14 cellular contexts compared by ENCODE assay signal in the genomic region with DNA sequence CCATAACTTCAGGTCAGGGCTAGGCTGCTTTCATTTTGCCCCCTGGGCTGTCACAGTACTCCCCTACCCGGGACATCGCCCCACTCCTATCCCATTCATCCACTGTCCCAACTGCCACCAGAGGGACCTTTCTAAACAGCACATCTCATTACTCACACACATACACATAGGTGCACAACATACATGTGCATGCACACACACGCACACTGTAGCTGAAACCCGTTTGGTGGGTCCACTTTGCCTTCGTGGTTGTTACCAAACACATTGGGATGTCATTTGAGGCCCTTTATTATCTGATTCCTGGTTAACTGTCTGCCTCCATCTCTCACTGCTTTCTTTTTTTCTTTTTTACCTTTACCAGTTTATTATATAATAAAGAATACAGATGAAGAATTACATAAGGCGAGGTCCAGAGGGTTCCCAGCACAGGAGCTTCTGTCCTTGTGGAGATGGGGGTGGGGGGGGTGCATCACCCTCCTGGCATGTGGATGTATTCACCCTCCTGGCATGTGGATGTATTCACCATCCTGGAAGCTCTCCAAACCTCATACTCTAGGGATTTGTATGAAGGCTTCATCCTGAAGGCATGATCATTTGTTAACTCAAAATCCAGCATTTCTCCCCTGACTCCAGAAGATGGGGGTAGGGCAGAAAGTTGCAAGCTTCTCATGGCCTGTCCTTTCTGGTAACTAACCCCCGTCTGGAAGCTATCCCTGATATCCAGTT.
DNase-seq lines count a peak whose midpoint lies in the region.
"Had no signal": no experiment of that assay in that cellular context is flagged by ENCODE, and none has a peak within 500 bp of the region (broad histone marks: within the 10 kb centered on the region; RNA-seq: fewer than 3 reads in every experiment).

No MANE protein-coding gene starts in this region.

- H3K36me3 ChIP-seq in neuronal stem cell (replicated peaks in 1 of 2; ENCODE audit: control insufficient read depth in 2 of 2, insufficient read depth in 2 of 2, low read length in 2 of 2): no peaks in the 10 kb centered on the region

- H2BK120ac ChIP-seq in neuronal stem cell (ENCODE audit: low read depth, low read length): no peak overlapping the region

- H3K4me3 ChIP-seq in neuronal stem cell (ENCODE audit: low read length in 2 of 2): no peak overlapping the region
- H3K4me3 ChIP-seq: PC-9 had no signal

- intact Hi-C loops in activated T-helper 2 cell treated with anti-CD3 and anti-CD28 coated beads, Interferon-gamma antibody, Interleukin-2, Interleukin-4, amounts not matched to agents 10 μg/mL and 5 μg/mL and 100 μg/mL, durations not matched to agents 14 hours and 24 hours and 36 hours (cut with micrococcal nuclease): no loop called here

- no peak overlapping the region for H3K4me2 ChIP-seq in neuronal stem cell (ENCODE audit: insufficient read depth, low read length, poor library complexity, severe bottlenecking)
- H3K4me2 ChIP-seq: PC-9 had no signal

- H3K36me3 Mint-ChIP-seq in activated T-helper 2 cell treated with anti-CD3 and anti-CD28 coated beads, Interferon-gamma antibody, Interleukin-2, Interleukin-4, amounts not matched to agents 10 μg/mL and 5 μg/mL and 100 μg/mL, durations not matched to agents 14 hours and 24 hours and 36 hours (ENCODE audit: low read depth): no peaks in the 10 kb centered on the region
- H3K36me3 Mint-ChIP-seq in activated naive CD8-positive, alpha-beta T cell treated with anti-CD3 and anti-CD28 coated beads for 36 hours: peaks cover 2% of the 10 kb centered on the region

- H3K27ac Mint-ChIP-seq in activated T-helper 2 cell treated with anti-CD3 and anti-CD28 coated beads, Interferon-gamma antibody, Interleukin-2, Interleukin-4, amounts not matched to agents 10 μg/mL and 5 μg/mL and 100 μg/mL, durations not matched to agents 14 hours and 24 hours and 36 hours: no peak overlapping the region
- no peak overlapping the region for H3K27ac Mint-ChIP-seq in activated naive CD8-positive, alpha-beta T cell treated with anti-CD3 and anti-CD28 coated beads for 36 hours
- H3K27ac Mint-ChIP-seq: progenitor cell of endocrine pancreas had no signal

- DNase-seq in COLO829 (ENCODE audit: low spot score) (peak; percentile 42), NCI-H446 treated with DMSO at 0.1 percent for 48 hours (lab: John Stamatoyannopoulos, UW) (peak; percentile 14), dermis blood vessel endothelial cell (peak; percentile 15), non-pigmented ciliary epithelial cell (ENCODE audit: low read depth) (peak; percentile 95), neuronal stem cell (ENCODE audit: low spot score) (no peak), activated gamma-delta T cell (lab: John Stamatoyannopoulos, UW) (no peak)
- DNase-seq in activated T-helper 2 cell treated with anti-CD3 and anti-CD28 coated beads, Interferon-gamma antibody, Interleukin-2, Interleukin-4, amounts not matched to agents 10 μg/mL and 5 μg/mL and 100 μg/mL, durations not matched to agents 14 hours and 24 hours and 36 hours (ENCODE audit: low spot score): no peak
- DNase-seq in activated naive CD8-positive, alpha-beta T cell treated with anti-CD3 and anti-CD28 coated beads for 36 hours: no peak
- DNase-seq: activated CD4-positive, CD25-positive, alpha-beta regulatory T cell; activated naive CD4-positive, alpha-beta T cell; Caco-2; left cardiac atrium had no signal

- H4K8ac ChIP-seq in neuronal stem cell (ENCODE audit: low read depth, low read length): no peak overlapping the region

- no peaks in the 10 kb centered on the region for H3K27me3 ChIP-seq in neuronal stem cell (ENCODE audit: control insufficient read depth in 3 of 3, insufficient read depth in 3 of 3, low read depth in 1 of 3, low read length in 3 of 3)

- no peaks in the 10 kb centered on the region for H3K4me1 Mint-ChIP-seq in activated T-helper 2 cell treated with anti-CD3 and anti-CD28 coated beads, Interferon-gamma antibody, Interleukin-2, Interleukin-4, amounts not matched to agents 10 μg/mL and 5 μg/mL and 100 μg/mL, durations not matched to agents 14 hours and 24 hours and 36 hours (ENCODE audit: low read depth)
- H3K4me1 Mint-ChIP-seq in activated naive CD8-positive, alpha-beta T cell treated with anti-CD3 and anti-CD28 coated beads for 36 hours: peaks cover 2% of the 10 kb centered on the region

- H2BK12ac ChIP-seq in neuronal stem cell (ENCODE audit: low read length): no peak overlapping the region

- no peaks in the 10 kb centered on the region for H3K9me3 Mint-ChIP-seq in activated T-helper 2 cell treated with anti-CD3 and anti-CD28 coated beads, Interferon-gamma antibody, Interleukin-2, Interleukin-4, amounts not matched to agents 10 μg/mL and 5 μg/mL and 100 μg/mL, durations not matched to agents 14 hours and 24 hours and 36 hours
- peaks cover 2% of the 10 kb centered on the region for H3K9me3 Mint-ChIP-seq in activated naive CD8-positive, alpha-beta T cell treated with anti-CD3 and anti-CD28 coated beads for 36 hours

- H3K4me1 ChIP-seq in neuronal stem cell (ENCODE audit: control insufficient read depth in 2 of 2, insufficient read depth in 1 of 2, low read depth in 1 of 2, low read length in 2 of 2): peaks cover 0 to 1% of the 10 kb centered on the region in 2 donors

- H3K9me3 ChIP-seq in neuronal stem cell (replicated peaks in 1 of 2; ENCODE audit: control insufficient read depth in 2 of 2, insufficient read depth in 1 of 2, low read depth in 1 of 2, low read length in 2 of 2): peaks cover 4 to 5% of the 10 kb centered on the region in 2 donors

- H3K14ac ChIP-seq in neuronal stem cell (ENCODE audit: low read length): no peak overlapping the region

- H3K4ac ChIP-seq in neuronal stem cell (ENCODE audit: low read length): no peak overlapping the region

- H2BK5ac ChIP-seq in neuronal stem cell (ENCODE audit: low read length): no peak overlapping the region

- no CpG with 5 or more reads among the region's 7 CpGs for WGBS in neuronal stem cell (ENCODE audit: extremely low coverage in 2 of 2, insufficient read length in 2 of 2, insufficient replicate concordance in 1 of 2), 2 donors

- H2AK5ac ChIP-seq in neuronal stem cell (ENCODE audit: low read depth, low read length): no peak overlapping the region

- no peak overlapping the region for H3K23ac ChIP-seq in neuronal stem cell (ENCODE audit: low read depth, low read length, poor library complexity)

- H4K91ac ChIP-seq in neuronal stem cell (ENCODE audit: low read depth, low read length, poor library complexity): no peak overlapping the region

- no peak overlapping the region for H2BK15ac ChIP-seq in neuronal stem cell (ENCODE audit: low read length)

- no peak overlapping the region for H3K27ac ChIP-seq in neuronal stem cell (replicated peaks; ENCODE audit: low read length)
- H3K27ac ChIP-seq: PC-9 had no signal

- peaks cover 3% of the 10 kb centered on the region for H3K27me3 Mint-ChIP-seq in activated T-helper 2 cell treated with anti-CD3 and anti-CD28 coated beads, Interferon-gamma antibody, Interleukin-2, Interleukin-4, amounts not matched to agents 10 μg/mL and 5 μg/mL and 100 μg/mL, durations not matched to agents 14 hours and 24 hours and 36 hours (ENCODE audit: low read depth)
- H3K27me3 Mint-ChIP-seq in activated naive CD8-positive, alpha-beta T cell treated with anti-CD3 and anti-CD28 coated beads for 36 hours: no peaks in the 10 kb centered on the region
- H3K27me3 Mint-ChIP-seq: progenitor cell of endocrine pancreas had no signal

- H2AFZ ChIP-seq in neuronal stem cell (ENCODE audit: low read length): no peak overlapping the region
- H2AFZ ChIP-seq: PC-9 had no signal

- H3K79me1 ChIP-seq in neuronal stem cell (ENCODE audit: low read depth, low read length): no peaks in the 10 kb centered on the region

- no peak overlapping the region for H3K4me3 Mint-ChIP-seq in activated T-helper 2 cell treated with anti-CD3 and anti-CD28 coated beads, Interferon-gamma antibody, Interleukin-2, Interleukin-4, amounts not matched to agents 10 μg/mL and 5 μg/mL and 100 μg/mL, durations not matched to agents 14 hours and 24 hours and 36 hours (ENCODE audit: low read depth)
- no peak overlapping the region for H3K4me3 Mint-ChIP-seq in activated naive CD8-positive, alpha-beta T cell treated with anti-CD3 and anti-CD28 coated beads for 36 hours

- H3K9ac ChIP-seq in neuronal stem cell (ENCODE audit: low read depth, low read length, poor library complexity): no peak overlapping the region

- no peak overlapping the region for H3K18ac ChIP-seq in neuronal stem cell (ENCODE audit: low read length)

Comparison
In these comparisons a context has a peak if more than half of its experiments do, and no peak if none do; other contexts are left out.
1. DNase-seq: peak in COLO829 (single experiment), NCI-H446 treated with DMSO at 0.1 percent for 48 hours (single experiment), dermis blood vessel endothelial cell (single experiment) and non-pigmented ciliary epithelial cell (single experiment); none in neuronal stem cell (single experiment), activated T-helper 2 cell treated with anti-CD3 and anti-CD28 coated beads, Interferon-gamma antibody, Interleukin-2, Interleukin-4, amounts not matched to agents 10 μg/mL and 5 μg/mL and 100 μg/mL, durations not matched to agents 14 hours and 24 hours and 36 hours (single experiment), activated naive CD8-positive, alpha-beta T cell treated with anti-CD3 and anti-CD28 coated beads for 36 hours (single experiment) and activated gamma-delta T cell (single experiment).